ENCODE assay signal across 2 cellular contexts in the genomic region with DNA sequence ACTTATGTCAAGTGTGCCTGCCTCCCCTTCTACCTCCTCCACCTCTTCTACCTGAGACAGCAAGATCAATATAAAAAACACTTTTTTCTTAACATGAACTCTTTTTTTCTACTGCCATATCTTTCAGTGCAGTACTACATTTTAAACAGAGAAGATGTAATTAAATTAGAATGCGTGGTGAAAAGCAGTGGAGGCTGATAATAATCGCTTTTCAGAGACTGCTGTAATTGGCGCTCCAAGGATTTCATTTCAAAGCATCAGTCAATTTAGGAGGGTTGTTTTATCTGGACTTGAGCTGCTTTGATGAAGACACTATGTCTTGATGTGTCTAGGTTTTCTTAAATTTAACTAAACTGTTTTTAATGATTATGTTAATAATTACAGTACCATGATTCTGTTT.
"Had no signal": no experiment of that assay in that cellular context is flagged by ENCODE, and none has a peak within 500 bp of the region (broad histone marks: within the 10 kb centered on the region; RNA-seq: fewer than 3 reads in every experiment).

No MANE protein-coding gene starts in this region.

- DNase-seq: IMR-90, KBM-7 had no signal
